In genomic region chr19:56314584-56315075, GRCh38 we compare ENCODE assay signal across 8 cellular contexts. TPM values are rescaled to one million over a fixed set of nuclear protein-coding genes. Genes with fewer than 3 reads are reported as not detected.
DNase-seq lines count a peak whose midpoint lies in the region; ATAC-seq, FAIRE-seq and TF ChIP-seq lines count a peak whose summit lies in the region.

Gene ZSCAN5A (minus strand): TSS chr19:56314839. CDS start chr19:56225046, 89,793 bp downstream.

- peak within 1 kb of the TSS; percentile 98 to 99 for H3K27ac ChIP-seq in kidney (ENCODE audit: low read depth in 2 of 2, low read length in 2 of 2)

- H3K4me3 ChIP-seq in BE2C (ENCODE audit: low read depth, low read length) (peak within 1 kb of the TSS; percentile 82), kidney (ENCODE audit: low read length in 2 of 2) (peak within 1 kb of the TSS; percentile 97 to 99)

- peak; percentile 91 for FAIRE-seq in GM19239 (lab: Jason Lieb, UNC)
- no peak for FAIRE-seq in kidney (lab: Jason Lieb, UNC)

- TF ChIP-seq CTCF in BE2C (IDR thresholded peaks at IDR 0.05; ENCODE audit: low read depth, low read length) (no peak), kidney (IDR thresholded peaks at IDR 0.05; ENCODE audit: borderline replicate concordance, extremely low read depth, insufficient read depth) (no peak)

- peak; percentile 96 for DNase-seq in BE2C
- DNase-seq in GM19239 (ENCODE audit: insufficient read length, low spot score) = peak; percentile 76
- DNase-seq in NCI-H510A treated with DMSO at 0.1 percent for 48 hours (lab: John Stamatoyannopoulos, UW) = peak; percentile 95
- DNase-seq in activated CD4-positive, alpha-beta T cell treated with anti-CD3 and anti-CD28 coated beads for 24 hours (ENCODE audit: low read depth in 2 of 2) = peak; percentile 92 to 96
- peak; percentile 98 for DNase-seq in cerebellum (ENCODE audit: low spot score)
- DNase-seq in kidney = peak; percentile 100
- peak; percentile 96 to 98 for DNase-seq in stimulated activated CD4-positive, alpha-beta T cell treated with anti-CD3 and anti-CD28 coated beads, Interleukin-15, amount 100 ng/mL, for 1 hour (ENCODE audit: low read depth in 1 of 2, low spot score in 1 of 2)

- peak within 1 kb of the TSS; percentile 88 to 94 for H3K9ac ChIP-seq in kidney (ENCODE audit: low read length in 2 of 2)

- H3K9me3 ChIP-seq in BE2C (no peaks in the 10 kb centered on the region), kidney (ENCODE audit: control insufficient read depth in 1 of 2, low read length in 2 of 2) (no peaks in the 10 kb centered on the region)

- ATAC-seq in HG03442 (IDR thresholded peaks at IDR 0.05; ENCODE audit: unreplicated experiment) = peak; percentile 65

- H3K27me3 ChIP-seq in BE2C = no peaks in the 10 kb centered on the region

- intact Hi-C loops in kidney (cut with DNase I) = no loop called here

- H3K4me1 ChIP-seq in BE2C = peaks cover 4% of the 10 kb centered on the region; the same call in 1 of the 2 replicates
- peaks cover 6 to 18% of the 10 kb centered on the region in 2 donors for H3K4me1 ChIP-seq in kidney (ENCODE audit: control insufficient read depth in 1 of 2, insufficient read depth in 1 of 2, low read depth in 1 of 2, low read length in 2 of 2)

- H3K36me3 ChIP-seq in BE2C (peaks cover 2% of the 10 kb centered on the region; the same call in 1 of the 2 replicates), kidney (ENCODE audit: control insufficient read depth in 1 of 2, insufficient read depth in 2 of 2, low read length in 2 of 2) (peaks cover 0 to 2% of the 10 kb centered on the region in 2 donors)

RNA-seq across cellular contexts. Expression of gene ZSCAN5A, which starts in this region (rescaled TPM):
- polyA plus RNA-seq in BE2C (2012; ENCODE audit: insufficient read depth, insufficient read length, low read depth) = 6.3 TPM
- 13.3 TPM for total RNA-seq in cerebellum
- total RNA-seq in kidney = 18.1 TPM
- polyA plus RNA-seq in kidney (ENCODE audit: insufficient read depth, low read depth, low replicate concordance) = 11.9 TPM

Comparison
In these comparisons a context has a peak if more than half of its experiments do, and no peak if none do; other contexts are left out.
1. Peak in every context shown above with its lines: DNase-seq, ATAC-seq, H3K4me3 ChIP-seq and H3K27ac ChIP-seq.